In the genomic region with DNA sequence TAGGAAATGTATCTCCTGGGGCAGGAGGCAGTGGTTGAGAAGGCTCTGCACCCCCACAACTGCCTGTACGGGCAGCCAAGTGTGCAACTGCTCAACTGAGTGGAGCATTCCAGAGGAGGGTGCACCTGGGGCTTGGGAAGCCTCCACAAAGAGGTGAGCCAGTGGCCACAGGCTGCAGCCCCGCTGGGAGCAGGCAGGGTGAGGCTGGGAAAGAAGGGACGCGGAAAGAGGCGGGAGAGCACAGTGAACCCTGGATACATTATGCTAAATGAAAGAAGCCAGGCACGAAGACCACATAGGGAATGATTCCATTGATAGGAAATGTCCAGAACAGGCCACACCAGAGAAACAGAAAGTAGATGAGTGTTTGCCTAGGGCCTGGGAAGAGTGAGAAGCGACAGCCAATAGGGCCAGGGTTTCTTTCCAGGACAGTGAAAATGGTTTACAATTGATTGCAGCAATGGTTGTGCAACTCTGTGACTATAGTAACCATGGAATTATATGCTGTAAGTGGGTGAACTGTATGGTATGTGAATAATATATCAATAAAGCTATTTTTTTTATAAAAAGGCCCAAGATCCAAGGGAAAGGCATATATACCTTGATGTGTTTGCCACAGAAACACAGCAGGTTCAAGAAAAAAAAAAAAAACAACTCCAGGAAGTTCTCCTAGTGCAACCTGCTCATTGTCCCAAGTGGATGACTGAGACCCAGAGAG, we compare ENCODE assay signal across 1 cellular context.
TF ChIP-seq lines count a peak whose summit lies in the region.

No MANE protein-coding gene starts in this region.

TF ChIP-seq in HepG2, 621 proteins besides CTCF, POLR2A, EP300 and RAD21 (continued from another document):
- TF ChIP-seq, protein P1, sequence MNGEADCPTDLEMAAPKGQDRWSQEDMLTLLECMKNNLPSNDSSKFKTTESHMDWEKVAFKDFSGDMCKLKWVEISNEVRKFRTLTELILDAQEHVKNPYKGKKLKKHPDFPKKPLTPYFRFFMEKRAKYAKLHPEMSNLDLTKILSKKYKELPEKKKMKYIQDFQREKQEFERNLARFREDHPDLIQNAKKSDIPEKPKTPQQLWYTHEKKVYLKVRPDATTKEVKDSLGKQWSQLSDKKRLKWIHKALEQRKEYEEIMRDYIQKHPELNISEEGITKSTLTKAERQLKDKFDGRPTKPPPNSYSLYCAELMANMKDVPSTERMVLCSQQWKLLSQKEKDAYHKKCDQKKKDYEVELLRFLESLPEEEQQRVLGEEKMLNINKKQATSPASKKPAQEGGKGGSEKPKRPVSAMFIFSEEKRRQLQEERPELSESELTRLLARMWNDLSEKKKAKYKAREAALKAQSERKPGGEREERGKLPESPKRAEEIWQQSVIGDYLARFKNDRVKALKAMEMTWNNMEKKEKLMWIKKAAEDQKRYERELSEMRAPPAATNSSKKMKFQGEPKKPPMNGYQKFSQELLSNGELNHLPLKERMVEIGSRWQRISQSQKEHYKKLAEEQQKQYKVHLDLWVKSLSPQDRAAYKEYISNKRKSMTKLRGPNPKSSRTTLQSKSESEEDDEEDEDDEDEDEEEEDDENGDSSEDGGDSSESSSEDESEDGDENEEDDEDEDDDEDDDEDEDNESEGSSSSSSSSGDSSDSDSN (CRISPR knock-in tag; IDR thresholded peaks at IDR 0.05), result 0 out of 2 replicates have a peak, but pooled peaks have one; percentile 27
- TF ChIP-seq, protein P2, sequence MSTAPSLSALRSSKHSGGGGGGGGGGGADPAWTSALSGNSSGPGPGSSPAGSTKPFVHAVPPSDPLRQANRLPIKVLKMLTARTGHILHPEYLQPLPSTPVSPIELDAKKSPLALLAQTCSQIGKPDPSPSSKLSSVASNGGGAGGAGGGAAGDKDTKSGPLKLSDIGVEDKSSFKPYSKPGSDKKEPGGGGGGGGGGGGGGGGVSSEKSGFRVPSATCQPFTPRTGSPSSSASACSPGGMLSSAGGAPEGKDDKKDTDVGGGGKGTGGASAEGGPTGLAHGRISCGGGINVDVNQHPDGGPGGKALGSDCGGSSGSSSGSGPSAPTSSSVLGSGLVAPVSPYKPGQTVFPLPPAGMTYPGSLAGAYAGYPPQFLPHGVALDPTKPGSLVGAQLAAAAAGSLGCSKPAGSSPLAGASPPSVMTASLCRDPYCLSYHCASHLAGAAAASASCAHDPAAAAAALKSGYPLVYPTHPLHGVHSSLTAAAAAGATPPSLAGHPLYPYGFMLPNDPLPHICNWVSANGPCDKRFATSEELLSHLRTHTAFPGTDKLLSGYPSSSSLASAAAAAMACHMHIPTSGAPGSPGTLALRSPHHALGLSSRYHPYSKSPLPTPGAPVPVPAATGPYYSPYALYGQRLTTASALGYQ (CRISPR knock-in tag; IDR thresholded peaks at IDR 0.05), result no peak
- TF ChIP-seq PAX8 (CRISPR knock-in tag; IDR thresholded peaks at IDR 0.05; ENCODE audit: borderline replicate concordance) (0 out of 2 replicates have a peak, but pooled peaks have one; percentile 41), ZFP90 (CRISPR knock-in tag; IDR thresholded peaks at IDR 0.05; ENCODE audit: borderline replicate concordance) (peak; percentile 24; the same call in 1 of the 2 replicates), ZNF563 (CRISPR knock-in tag; IDR thresholded peaks at IDR 0.05) (0 out of 2 replicates have a peak, but pooled peaks have one; percentile 31), PHF21A (CRISPR knock-in tag; IDR thresholded peaks at IDR 0.05) (peak; percentile 67), ZFX (CRISPR knock-in tag; IDR thresholded peaks at IDR 0.05; ENCODE audit: low read depth) (peak; percentile 23; the same call in 1 of the 2 replicates), CEBPB (IDR thresholded peaks at IDR 0.05; ENCODE audit: borderline replicate concordance, low read depth, low read length) (peak; percentile 98), NFYC (CRISPR knock-in tag; IDR thresholded peaks at IDR 0.05) (peak; percentile 43; the same call in 1 of the 2 replicates), KLF16 (CRISPR knock-in tag; IDR thresholded peaks at IDR 0.05) (no peak), SALL1 (CRISPR knock-in tag; IDR thresholded peaks at IDR 0.05) (peak; percentile 44; the same call in 1 of the 2 replicates), SOX6 (IDR thresholded peaks at IDR 0.05) (no peak), SOX6 (CRISPR knock-in tag; IDR thresholded peaks at IDR 0.05) (0 out of 2 replicates have a peak, but pooled peaks have one; percentile 24), BORCS8-MEF2B (CRISPR knock-in tag; IDR thresholded peaks at IDR 0.05) (0 out of 2 replicates have a peak, but pooled peaks have one; percentile 26), RELA (CRISPR knock-in tag; IDR thresholded peaks at IDR 0.05) (no peak), RFX3 (CRISPR knock-in tag; IDR thresholded peaks at IDR 0.05) (peak; percentile 43; the same call in 1 of the 2 replicates), HOXA3 (CRISPR knock-in tag; IDR thresholded peaks at IDR 0.05) (peak; percentile 39; the same call in 1 of the 2 replicates), SOX5 (CRISPR knock-in tag; IDR thresholded peaks at IDR 0.05; ENCODE audit: borderline replicate concordance) (peak; percentile 20; the same call in 1 of the 2 replicates), DMAP1 (CRISPR knock-in tag; IDR thresholded peaks at IDR 0.05) (no peak), ZEB1 (IDR thresholded peaks at IDR 0.05; ENCODE audit: insufficient replicate concordance, low read depth) (no peak), CBFB (CRISPR knock-in tag; IDR thresholded peaks at IDR 0.05) (no peak), IRF2 (CRISPR knock-in tag; IDR thresholded peaks at IDR 0.05) (no peak), ZNF644 (CRISPR knock-in tag; IDR thresholded peaks at IDR 0.05; ENCODE audit: low read depth) (0 out of 2 replicates have a peak, but pooled peaks have one; percentile 24)
- TF ChIP-seq, protein P3, sequence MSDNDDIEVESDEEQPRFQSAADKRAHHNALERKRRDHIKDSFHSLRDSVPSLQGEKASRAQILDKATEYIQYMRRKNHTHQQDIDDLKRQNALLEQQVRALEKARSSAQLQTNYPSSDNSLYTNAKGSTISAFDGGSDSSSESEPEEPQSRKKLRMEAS (IDR thresholded peaks at IDR 0.05), result peak; percentile 55; the same call in 1 of the 2 replicates
- TF ChIP-seq, protein P4, sequence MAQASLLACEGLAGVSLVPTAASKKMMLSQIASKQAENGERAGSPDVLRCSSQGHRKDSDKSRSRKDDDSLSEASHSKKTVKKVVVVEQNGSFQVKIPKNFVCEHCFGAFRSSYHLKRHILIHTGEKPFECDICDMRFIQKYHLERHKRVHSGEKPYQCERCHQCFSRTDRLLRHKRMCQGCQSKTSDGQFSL (CRISPR knock-in tag; IDR thresholded peaks at IDR 0.05), result peak; percentile 83; the same call in 1 of the 2 replicates
- TF ChIP-seq, protein P5, sequence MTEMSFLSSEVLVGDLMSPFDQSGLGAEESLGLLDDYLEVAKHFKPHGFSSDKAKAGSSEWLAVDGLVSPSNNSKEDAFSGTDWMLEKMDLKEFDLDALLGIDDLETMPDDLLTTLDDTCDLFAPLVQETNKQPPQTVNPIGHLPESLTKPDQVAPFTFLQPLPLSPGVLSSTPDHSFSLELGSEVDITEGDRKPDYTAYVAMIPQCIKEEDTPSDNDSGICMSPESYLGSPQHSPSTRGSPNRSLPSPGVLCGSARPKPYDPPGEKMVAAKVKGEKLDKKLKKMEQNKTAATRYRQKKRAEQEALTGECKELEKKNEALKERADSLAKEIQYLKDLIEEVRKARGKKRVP (CRISPR knock-in tag; IDR thresholded peaks at IDR 0.05), result peak in 1 of 2 experiments; percentile 80; a peak in 2 of 4 replicates
- TF ChIP-seq, protein P6, sequence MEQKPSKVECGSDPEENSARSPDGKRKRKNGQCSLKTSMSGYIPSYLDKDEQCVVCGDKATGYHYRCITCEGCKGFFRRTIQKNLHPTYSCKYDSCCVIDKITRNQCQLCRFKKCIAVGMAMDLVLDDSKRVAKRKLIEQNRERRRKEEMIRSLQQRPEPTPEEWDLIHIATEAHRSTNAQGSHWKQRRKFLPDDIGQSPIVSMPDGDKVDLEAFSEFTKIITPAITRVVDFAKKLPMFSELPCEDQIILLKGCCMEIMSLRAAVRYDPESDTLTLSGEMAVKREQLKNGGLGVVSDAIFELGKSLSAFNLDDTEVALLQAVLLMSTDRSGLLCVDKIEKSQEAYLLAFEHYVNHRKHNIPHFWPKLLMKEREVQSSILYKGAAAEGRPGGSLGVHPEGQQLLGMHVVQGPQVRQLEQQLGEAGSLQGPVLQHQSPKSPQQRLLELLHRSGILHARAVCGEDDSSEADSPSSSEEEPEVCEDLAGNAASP (CRISPR knock-in tag; IDR thresholded peaks at IDR 0.05; ENCODE audit: borderline replicate concordance), result 0 out of 2 replicates have a peak, but pooled peaks have one; percentile 15
- TF ChIP-seq, protein P7, sequence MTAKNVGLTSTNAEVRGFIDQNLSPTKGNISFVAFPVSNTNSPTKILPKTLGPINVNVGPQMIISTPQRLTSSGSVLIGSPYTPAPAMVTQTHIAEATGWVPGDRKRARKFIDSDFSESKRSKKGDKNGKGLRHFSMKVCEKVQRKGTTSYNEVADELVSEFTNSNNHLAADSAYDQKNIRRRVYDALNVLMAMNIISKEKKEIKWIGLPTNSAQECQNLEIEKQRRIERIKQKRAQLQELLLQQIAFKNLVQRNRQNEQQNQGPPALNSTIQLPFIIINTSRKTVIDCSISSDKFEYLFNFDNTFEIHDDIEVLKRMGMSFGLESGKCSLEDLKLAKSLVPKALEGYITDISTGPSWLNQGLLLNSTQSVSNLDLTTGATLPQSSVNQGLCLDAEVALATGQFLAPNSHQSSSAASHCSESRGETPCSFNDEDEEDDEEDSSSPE (CRISPR knock-in tag; IDR thresholded peaks at IDR 0.05), result 0 out of 2 replicates have a peak, but pooled peaks have one; percentile 35
- TF ChIP-seq, protein P8, sequence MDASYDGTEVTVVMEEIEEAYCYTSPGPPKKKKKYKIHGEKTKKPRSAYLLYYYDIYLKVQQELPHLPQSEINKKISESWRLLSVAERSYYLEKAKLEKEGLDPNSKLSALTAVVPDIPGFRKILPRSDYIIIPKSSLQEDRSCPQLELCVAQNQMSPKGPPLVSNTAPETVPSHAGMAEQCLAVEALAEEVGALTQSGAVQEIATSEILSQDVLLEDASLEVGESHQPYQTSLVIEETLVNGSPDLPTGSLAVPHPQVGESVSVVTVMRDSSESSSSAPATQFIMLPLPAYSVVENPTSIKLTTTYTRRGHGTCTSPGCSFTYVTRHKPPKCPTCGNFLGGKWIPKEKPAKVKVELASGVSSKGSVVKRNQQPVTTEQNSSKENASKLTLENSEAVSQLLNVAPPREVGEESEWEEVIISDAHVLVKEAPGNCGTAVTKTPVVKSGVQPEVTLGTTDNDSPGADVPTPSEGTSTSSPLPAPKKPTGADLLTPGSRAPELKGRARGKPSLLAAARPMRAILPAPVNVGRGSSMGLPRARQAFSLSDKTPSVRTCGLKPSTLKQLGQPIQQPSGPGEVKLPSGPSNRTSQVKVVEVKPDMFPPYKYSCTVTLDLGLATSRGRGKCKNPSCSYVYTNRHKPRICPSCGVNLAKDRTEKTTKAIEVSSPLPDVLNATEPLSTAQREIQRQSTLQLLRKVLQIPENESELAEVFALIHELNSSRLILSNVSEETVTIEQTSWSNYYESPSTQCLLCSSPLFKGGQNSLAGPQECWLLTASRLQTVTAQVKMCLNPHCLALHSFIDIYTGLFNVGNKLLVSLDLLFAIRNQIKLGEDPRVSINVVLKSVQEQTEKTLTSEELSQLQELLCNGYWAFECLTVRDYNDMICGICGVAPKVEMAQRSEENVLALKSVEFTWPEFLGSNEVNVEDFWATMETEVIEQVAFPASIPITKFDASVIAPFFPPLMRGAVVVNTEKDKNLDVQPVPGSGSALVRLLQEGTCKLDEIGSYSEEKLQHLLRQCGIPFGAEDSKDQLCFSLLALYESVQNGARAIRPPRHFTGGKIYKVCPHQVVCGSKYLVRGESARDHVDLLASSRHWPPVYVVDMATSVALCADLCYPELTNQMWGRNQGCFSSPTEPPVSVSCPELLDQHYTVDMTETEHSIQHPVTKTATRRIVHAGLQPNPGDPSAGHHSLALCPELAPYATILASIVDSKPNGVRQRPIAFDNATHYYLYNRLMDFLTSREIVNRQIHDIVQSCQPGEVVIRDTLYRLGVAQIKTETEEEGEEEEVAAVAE (CRISPR knock-in tag; IDR thresholded peaks at IDR 0.05; ENCODE audit: borderline replicate concordance), result peak; percentile 97
- TF ChIP-seq, protein P9, sequence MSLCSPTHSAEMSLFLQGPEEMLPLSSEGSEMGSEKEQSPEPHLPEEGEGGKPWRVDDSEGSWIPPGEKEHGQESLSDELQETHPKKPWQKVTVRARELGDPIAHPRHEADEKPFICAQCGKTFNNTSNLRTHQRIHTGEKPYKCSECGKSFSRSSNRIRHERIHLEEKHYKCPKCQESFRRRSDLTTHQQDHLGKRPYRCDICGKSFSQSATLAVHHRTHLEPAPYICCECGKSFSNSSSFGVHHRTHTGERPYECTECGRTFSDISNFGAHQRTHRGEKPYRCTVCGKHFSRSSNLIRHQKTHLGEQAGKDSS (CRISPR knock-in tag; IDR thresholded peaks at IDR 0.05; ENCODE audit: borderline replicate concordance, low read depth), result no peak
- TF ChIP-seq, protein P10, sequence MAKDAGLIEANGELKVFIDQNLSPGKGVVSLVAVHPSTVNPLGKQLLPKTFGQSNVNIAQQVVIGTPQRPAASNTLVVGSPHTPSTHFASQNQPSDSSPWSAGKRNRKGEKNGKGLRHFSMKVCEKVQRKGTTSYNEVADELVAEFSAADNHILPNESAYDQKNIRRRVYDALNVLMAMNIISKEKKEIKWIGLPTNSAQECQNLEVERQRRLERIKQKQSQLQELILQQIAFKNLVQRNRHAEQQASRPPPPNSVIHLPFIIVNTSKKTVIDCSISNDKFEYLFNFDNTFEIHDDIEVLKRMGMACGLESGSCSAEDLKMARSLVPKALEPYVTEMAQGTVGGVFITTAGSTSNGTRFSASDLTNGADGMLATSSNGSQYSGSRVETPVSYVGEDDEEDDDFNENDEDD (CRISPR knock-in tag; IDR thresholded peaks at IDR 0.05; ENCODE audit: borderline replicate concordance), result peak; percentile 43; the same call in 1 of the 2 replicates
